In genomic region chr1:231020816-231021215, GRCh38 we compare ENCODE assay signal across 1 cellular context.
TF ChIP-seq lines count a peak whose summit lies in the region.

No MANE protein-coding gene starts in this region.

TF ChIP-seq in H1, 55 proteins besides CTCF, POLR2A, EP300 and RAD21:
- TF ChIP-seq CBX8 (IDR thresholded peaks at IDR 0.05; ENCODE audit: borderline replicate concordance, low read depth, low read length) (no peak), BRCA1 (IDR thresholded peaks at IDR 0.05; ENCODE audit: low read depth, low read length) (no peak), SP4 (IDR thresholded peaks at IDR 0.05; ENCODE audit: low read length) (no peak)
